Comparison of ENCODE assay signal across 22 cellular contexts in the genomic region with DNA sequence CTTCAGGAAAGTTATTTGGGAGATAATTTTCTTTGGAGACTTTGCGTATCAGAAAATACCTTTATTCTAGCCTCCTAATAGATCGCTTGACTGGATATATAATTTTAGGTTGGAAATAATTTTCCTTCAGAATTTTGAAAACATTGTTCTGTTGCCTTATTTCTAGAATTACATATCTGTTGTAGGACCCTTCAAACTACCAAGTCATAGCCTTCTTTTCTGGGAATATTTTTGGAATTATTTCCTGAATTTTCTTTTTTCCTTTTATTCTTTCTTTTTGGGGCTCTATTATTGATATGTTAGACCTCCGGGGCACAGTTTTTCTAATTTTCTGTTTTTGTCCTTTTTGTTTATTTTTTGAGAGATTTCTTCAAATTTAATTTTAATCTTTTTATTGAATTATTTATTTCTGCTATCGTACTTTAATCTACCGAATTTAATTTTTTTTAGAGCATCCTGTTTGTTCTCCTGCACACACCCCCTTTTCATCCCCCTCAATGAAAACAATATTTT.
"Had no signal": no experiment of that assay in that cellular context is flagged by ENCODE, and none has a peak within 500 bp of the region (broad histone marks: within the 10 kb centered on the region; RNA-seq: fewer than 3 reads in every experiment).

No MANE protein-coding gene starts in this region.

- H3K36me3 ChIP-seq: colonic mucosa, right lobe of liver, thoracic aorta had no signal

- H3K79me2 ChIP-seq: parathyroid adenoma had no signal

- H3K27me3 ChIP-seq: colonic mucosa, heart right ventricle, right lobe of liver, spleen, stomach had no signal

- H3K27ac Mint-ChIP-seq: endodermal cell, mesothelial cell of epicardium, nephron had no signal

- H3K27ac ChIP-seq: colonic mucosa, parathyroid adenoma, psoas muscle, right lobe of liver, spleen, thoracic aorta had no signal

- DNase-seq: colonic mucosa; dermis blood vessel endothelial cell; effector CD4-positive, alpha-beta T cell; endodermal cell; heart right ventricle; islet precursor cell; psoas muscle; retina; right lobe of liver; spleen; stimulated activated CD4-positive, alpha-beta T cell treated with anti-CD3 and anti-CD28 coated beads, Interleukin-15, amount 100 ng/mL, for 24 hours; stimulated activated CD4-positive, alpha-beta T cell treated with anti-CD3 and anti-CD28 coated beads, Interleukin-1b, Interleukin-23, amount 100 ng/mL, for 48 hours; stimulated activated CD4-positive, alpha-beta T cell treated with anti-CD3 and anti-CD28 coated beads, Interleukin-4, amount 100 ng/mL, for 4 hours; stimulated activated naive CD4-positive, alpha-beta T cell; stomach; substantia nigra; trophoblast cell had no signal

- H3K4me1 Mint-ChIP-seq: nephron had no signal

- H3K4me3 ChIP-seq: colonic mucosa, heart right ventricle, psoas muscle, right lobe of liver, spleen, stomach, thoracic aorta had no signal

- H3K9me3 ChIP-seq: colonic mucosa, right lobe of liver, thoracic aorta had no signal

- ATAC-seq: heart right ventricle, left lobe of liver, psoas muscle, right lobe of liver had no signal

- H3K4me1 ChIP-seq: colonic mucosa, parathyroid adenoma, right lobe of liver, spleen had no signal

- H2AFZ ChIP-seq: parathyroid adenoma had no signal

- H3K4me3 Mint-ChIP-seq: endodermal cell, mesothelial cell of epicardium, nephron had no signal
